27 cellular contexts compared by ENCODE assay signal in the genomic region with DNA sequence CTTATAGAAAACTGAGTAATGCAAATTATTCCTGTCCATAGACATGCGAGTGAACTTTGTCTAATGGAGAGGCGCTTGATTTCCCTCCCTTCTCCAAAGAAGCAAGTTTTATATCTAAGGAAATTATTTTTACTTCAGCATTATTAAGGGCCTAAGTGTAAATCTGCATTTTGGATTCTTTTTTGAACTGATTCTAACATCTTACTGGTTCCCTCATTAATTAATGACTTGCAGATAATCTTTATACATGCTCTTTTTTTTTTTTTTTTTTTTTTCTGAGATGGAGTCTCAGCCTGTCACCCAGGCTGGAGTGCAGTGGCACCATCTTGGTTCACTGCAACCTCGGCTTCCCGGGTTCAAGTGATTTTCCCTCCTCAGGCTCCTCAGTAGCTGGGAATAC.
"Had no signal": no experiment of that assay in that cellular context is flagged by ENCODE, and none has a peak within 500 bp of the region (broad histone marks: within the 10 kb centered on the region; RNA-seq: fewer than 3 reads in every experiment).

No MANE protein-coding gene starts in this region.

- H3K4me1 ChIP-seq: colonic mucosa, esophagus muscularis mucosa, foreskin keratinocyte, gastrocnemius medialis, gastroesophageal sphincter, heart left ventricle, heart right ventricle had no signal

- H3K36me3 ChIP-seq: colonic mucosa, esophagus muscularis mucosa, esophagus squamous epithelium, gastrocnemius medialis, gastroesophageal sphincter, heart left ventricle, heart right ventricle had no signal

- FAIRE-seq: colon, endometrium, endothelial cell of umbilical vein, frontal cortex had no signal

- H3K27ac ChIP-seq: colonic mucosa, coronary artery, dorsolateral prefrontal cortex, epithelial cell of prostate, esophagus muscularis mucosa, esophagus squamous epithelium, foreskin keratinocyte, gastrocnemius medialis, gastroesophageal sphincter, heart left ventricle, heart right ventricle had no signal

- H3K4me3 ChIP-seq: colonic mucosa, coronary artery, dorsolateral prefrontal cortex, esophagus muscularis mucosa, esophagus squamous epithelium, gastrocnemius medialis, gastroesophageal sphincter, heart left ventricle, heart right ventricle had no signal

- DNase-seq: colonic mucosa; cortex of kidney; dermis blood vessel endothelial cell; dorsolateral prefrontal cortex; effector CD4-positive, alpha-beta T cell; effector CD8-positive, alpha-beta T cell; effector memory CD4-positive, alpha-beta T cell; effector memory CD8-positive, alpha-beta T cell; endodermal cell; erythroblast; esophagus squamous epithelium; foreskin fibroblast; foreskin keratinocyte; foreskin melanocyte; gastrocnemius medialis; glutamatergic neuron; head of caudate nucleus; heart left ventricle; heart right ventricle had no signal

- H3K9me3 ChIP-seq: colonic mucosa, esophagus muscularis mucosa, esophagus squamous epithelium, gastrocnemius medialis, gastroesophageal sphincter, heart left ventricle, heart right ventricle had no signal
